Comparison of ENCODE assay signal across 9 cellular contexts in the genomic region with DNA sequence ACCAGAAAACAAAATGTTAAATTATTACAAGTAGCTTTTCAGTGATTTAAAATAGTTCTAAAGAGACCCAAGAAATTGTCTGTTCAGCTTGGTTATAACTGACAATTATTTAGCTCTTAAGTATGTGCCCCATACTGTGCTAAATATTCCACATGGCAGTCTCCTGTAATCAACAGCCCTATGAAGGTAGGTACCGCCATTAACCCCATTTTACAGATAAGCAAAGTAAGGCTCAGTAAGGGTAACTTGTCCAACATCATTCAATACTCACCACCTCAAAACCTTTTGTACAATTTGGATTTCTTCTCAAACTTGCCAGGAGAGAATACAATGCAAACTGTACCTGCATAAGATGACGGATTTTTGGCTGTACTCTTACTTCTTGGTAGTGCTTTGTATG.
"Had no signal": no experiment of that assay in that cellular context is flagged by ENCODE, and none has a peak within 500 bp of the region (broad histone marks: within the 10 kb centered on the region; RNA-seq: fewer than 3 reads in every experiment).

No MANE protein-coding gene starts in this region.

- H3K4me1 ChIP-seq: HAP-1 had no signal

- H3K4me3 Mint-ChIP-seq: GM23338 had no signal

- ATAC-seq: GM23338, HCT116 had no signal

- H3K9ac ChIP-seq: KMS-11 had no signal

- H2AFZ ChIP-seq: GM23338 had no signal

- H3K9me3 ChIP-seq: HAP-1 had no signal

- FAIRE-seq: H1, H54 had no signal

- DNase-seq: IMR-90, KBM-7 had no signal

- H3K4me2 ChIP-seq: GM23338, KMS-11 had no signal

- H3K4me3 ChIP-seq: GM23338, HAP-1 had no signal

- H3K27ac Mint-ChIP-seq: GM23338 had no signal

- H3K4me1 Mint-ChIP-seq: GM23338 had no signal

- H3K27ac ChIP-seq: HL-60, KMS-11 had no signal
